Comparison of ENCODE assay signal across 1 cellular context in the genomic region with DNA sequence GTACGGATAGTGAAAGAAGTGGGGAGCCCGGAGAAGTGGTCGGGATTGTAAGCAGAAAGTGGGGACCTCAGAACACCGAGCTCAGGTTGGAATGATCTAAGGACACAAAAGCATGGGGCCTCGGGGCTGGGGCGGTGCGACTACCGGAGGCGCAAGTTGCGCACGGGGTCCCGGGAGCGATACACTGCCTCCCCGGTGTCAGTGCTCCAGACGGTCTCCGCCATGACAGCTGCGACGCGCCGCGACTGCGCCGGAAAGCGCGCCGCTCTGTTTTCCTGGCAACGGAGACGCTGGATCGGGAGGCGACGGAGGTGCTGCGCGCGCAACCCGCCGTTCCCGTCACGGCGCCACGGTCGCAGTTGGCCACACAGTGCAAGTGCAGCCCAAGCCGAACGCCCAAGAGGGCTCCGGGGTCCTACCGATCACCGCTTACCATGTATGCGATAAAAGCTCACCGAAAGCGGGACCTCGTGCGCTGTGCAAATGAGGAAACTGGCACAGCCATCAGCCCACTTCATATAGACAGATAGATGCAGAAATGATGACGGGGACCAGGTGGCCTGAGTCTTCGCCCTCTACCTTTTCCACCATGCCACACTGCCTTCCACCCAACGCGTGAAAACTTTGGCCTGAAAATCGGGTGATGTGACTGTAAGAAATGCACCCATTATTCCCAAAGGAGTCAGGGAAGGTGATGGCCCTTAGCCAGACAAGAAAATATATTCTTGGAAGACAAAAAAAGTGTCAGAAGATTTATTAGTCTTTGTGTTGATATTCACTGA.
TF ChIP-seq lines count a peak whose summit lies in the region.

A gene (minus strand): TSS at position 249 of the 782 bp plus-strand sequence. CDS start 25 bp downstream, at position 224.

TF ChIP-seq in K562, 482 proteins besides CTCF, POLR2A, EP300 and RAD21 (continued from another document and continues in another):
- TF ChIP-seq, protein P1, sequence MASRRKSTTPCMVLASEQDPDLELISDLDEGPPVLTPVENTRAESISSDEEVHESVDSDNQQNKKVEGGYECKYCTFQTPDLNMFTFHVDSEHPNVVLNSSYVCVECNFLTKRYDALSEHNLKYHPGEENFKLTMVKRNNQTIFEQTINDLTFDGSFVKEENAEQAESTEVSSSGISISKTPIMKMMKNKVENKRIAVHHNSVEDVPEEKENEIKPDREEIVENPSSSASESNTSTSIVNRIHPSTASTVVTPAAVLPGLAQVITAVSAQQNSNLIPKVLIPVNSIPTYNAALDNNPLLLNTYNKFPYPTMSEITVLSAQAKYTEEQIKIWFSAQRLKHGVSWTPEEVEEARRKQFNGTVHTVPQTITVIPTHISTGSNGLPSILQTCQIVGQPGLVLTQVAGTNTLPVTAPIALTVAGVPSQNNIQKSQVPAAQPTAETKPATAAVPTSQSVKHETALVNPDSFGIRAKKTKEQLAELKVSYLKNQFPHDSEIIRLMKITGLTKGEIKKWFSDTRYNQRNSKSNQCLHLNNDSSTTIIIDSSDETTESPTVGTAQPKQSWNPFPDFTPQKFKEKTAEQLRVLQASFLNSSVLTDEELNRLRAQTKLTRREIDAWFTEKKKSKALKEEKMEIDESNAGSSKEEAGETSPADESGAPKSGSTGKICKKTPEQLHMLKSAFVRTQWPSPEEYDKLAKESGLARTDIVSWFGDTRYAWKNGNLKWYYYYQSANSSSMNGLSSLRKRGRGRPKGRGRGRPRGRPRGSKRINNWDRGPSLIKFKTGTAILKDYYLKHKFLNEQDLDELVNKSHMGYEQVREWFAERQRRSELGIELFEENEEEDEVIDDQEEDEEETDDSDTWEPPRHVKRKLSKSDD (conservative IDR thresholded peaks at IDR 0.05; ENCODE audit: low read length), result no peak
- TF ChIP-seq HNRNPK (IDR thresholded peaks at IDR 0.05; ENCODE audit: low read depth, low read length, poor library complexity, severe bottlenecking), result no peak
- TF ChIP-seq SIRT6 (IDR thresholded peaks at IDR 0.05; ENCODE audit: low read depth, low read length), result no peak
- TF ChIP-seq, protein P2, sequence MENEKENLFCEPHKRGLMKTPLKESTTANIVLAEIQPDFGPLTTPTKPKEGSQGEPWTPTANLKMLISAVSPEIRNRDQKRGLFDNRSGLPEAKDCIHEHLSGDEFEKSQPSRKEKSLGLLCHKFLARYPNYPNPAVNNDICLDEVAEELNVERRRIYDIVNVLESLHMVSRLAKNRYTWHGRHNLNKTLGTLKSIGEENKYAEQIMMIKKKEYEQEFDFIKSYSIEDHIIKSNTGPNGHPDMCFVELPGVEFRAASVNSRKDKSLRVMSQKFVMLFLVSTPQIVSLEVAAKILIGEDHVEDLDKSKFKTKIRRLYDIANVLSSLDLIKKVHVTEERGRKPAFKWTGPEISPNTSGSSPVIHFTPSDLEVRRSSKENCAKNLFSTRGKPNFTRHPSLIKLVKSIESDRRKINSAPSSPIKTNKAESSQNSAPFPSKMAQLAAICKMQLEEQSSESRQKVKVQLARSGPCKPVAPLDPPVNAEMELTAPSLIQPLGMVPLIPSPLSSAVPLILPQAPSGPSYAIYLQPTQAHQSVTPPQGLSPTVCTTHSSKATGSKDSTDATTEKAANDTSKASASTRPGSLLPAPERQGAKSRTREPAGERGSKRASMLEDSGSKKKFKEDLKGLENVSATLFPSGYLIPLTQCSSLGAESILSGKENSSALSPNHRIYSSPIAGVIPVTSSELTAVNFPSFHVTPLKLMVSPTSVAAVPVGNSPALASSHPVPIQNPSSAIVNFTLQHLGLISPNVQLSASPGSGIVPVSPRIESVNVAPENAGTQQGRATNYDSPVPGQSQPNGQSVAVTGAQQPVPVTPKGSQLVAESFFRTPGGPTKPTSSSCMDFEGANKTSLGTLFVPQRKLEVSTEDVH (IDR thresholded peaks at IDR 0.05; ENCODE audit: low read depth, partially characterized antibody), result no peak
- TF ChIP-seq, protein P3, sequence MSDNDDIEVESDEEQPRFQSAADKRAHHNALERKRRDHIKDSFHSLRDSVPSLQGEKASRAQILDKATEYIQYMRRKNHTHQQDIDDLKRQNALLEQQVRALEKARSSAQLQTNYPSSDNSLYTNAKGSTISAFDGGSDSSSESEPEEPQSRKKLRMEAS (CRISPR knock-in tag; IDR thresholded peaks at IDR 0.05), result peak; percentile 89
- TF ChIP-seq PHF20 (IDR thresholded peaks at IDR 0.05; ENCODE audit: partially characterized antibody), result peak; percentile 92
- no peak for TF ChIP-seq TAF15 (IDR thresholded peaks at IDR 0.05; ENCODE audit: low read depth, low read length)
- TF ChIP-seq PPARD (CRISPR knock-in tag; IDR thresholded peaks at IDR 0.05), result no peak
- TF ChIP-seq KDM5B (IDR thresholded peaks at IDR 0.05; ENCODE audit: insufficient replicate concordance, low read depth, low read length), result peak; percentile 84
- peak; percentile 78 for TF ChIP-seq HCFC1 (IDR thresholded peaks at IDR 0.05; ENCODE audit: low read depth, low read length)
- TF ChIP-seq ZNF217 (CRISPR knock-in tag; IDR thresholded peaks at IDR 0.05), result no peak
- TF ChIP-seq CREBBP (IDR thresholded peaks at IDR 0.05; ENCODE audit: low read depth, low read length), result no peak
- peak; percentile 91 for TF ChIP-seq RFX1 (IDR thresholded peaks at IDR 0.05)
- TF ChIP-seq ZFX (CRISPR knock-in tag; IDR thresholded peaks at IDR 0.05), result peak; percentile 71
- TF ChIP-seq CEBPG (CRISPR knock-in tag; IDR thresholded peaks at IDR 0.05), result no peak
- TF ChIP-seq CEBPG (tag; conservative IDR thresholded peaks at IDR 0.05 in 1 of 2, IDR thresholded peaks at IDR 0.05 in 1 of 2), result no peak
- 0 out of 2 replicates have a peak, but pooled peaks have one; percentile 31 for TF ChIP-seq BMI1 (IDR thresholded peaks at IDR 0.05; ENCODE audit: low read length)
- TF ChIP-seq, protein P4, sequence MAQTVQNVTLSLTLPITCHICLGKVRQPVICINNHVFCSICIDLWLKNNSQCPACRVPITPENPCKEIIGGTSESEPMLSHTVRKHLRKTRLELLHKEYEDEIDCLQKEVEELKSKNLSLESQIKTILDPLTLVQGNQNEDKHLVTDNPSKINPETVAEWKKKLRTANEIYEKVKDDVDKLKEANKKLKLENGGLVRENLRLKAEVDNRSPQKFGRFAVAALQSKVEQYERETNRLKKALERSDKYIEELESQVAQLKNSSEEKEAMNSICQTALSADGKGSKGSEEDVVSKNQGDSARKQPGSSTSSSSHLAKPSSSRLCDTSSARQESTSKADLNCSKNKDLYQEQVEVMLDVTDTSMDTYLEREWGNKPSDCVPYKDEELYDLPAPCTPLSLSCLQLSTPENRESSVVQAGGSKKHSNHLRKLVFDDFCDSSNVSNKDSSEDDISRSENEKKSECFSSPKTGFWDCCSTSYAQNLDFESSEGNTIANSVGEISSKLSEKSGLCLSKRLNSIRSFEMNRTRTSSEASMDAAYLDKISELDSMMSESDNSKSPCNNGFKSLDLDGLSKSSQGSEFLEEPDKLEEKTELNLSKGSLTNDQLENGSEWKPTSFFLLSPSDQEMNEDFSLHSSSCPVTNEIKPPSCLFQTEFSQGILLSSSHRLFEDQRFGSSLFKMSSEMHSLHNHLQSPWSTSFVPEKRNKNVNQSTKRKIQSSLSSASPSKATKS (CRISPR knock-in tag; IDR thresholded peaks at IDR 0.05), result no peak
- 0 out of 2 replicates have a peak, but pooled peaks have one; percentile 28 for TF ChIP-seq ELF2 (CRISPR knock-in tag; IDR thresholded peaks at IDR 0.05)
- peak; percentile 90 for TF ChIP-seq HMGN3 (IDR thresholded peaks at IDR 0.05; ENCODE audit: borderline replicate concordance, extremely low read depth, insufficient read length, low read depth, low read length)
- no peak for TF ChIP-seq GATAD2A (IDR thresholded peaks at IDR 0.05)
- peak; percentile 96 for TF ChIP-seq L3MBTL2 (IDR thresholded peaks at IDR 0.05)
- TF ChIP-seq ZNF134 (CRISPR knock-in tag; conservative IDR thresholded peaks at IDR 0.05), result no peak
- TF ChIP-seq BRF1 (IDR thresholded peaks at IDR 0.05; ENCODE audit: borderline replicate concordance, extremely low read depth, insufficient read length), result no peak
- peak; percentile 56; the same call in 1 of the 2 replicates for TF ChIP-seq FOXP1 (CRISPR knock-in tag; IDR thresholded peaks at IDR 0.05)
- TF ChIP-seq ZNF140 (CRISPR knock-in tag; IDR thresholded peaks at IDR 0.05), result no peak
- no peak for TF ChIP-seq ZNF143 (CRISPR knock-in tag; IDR thresholded peaks at IDR 0.05)
- TF ChIP-seq, protein P5, sequence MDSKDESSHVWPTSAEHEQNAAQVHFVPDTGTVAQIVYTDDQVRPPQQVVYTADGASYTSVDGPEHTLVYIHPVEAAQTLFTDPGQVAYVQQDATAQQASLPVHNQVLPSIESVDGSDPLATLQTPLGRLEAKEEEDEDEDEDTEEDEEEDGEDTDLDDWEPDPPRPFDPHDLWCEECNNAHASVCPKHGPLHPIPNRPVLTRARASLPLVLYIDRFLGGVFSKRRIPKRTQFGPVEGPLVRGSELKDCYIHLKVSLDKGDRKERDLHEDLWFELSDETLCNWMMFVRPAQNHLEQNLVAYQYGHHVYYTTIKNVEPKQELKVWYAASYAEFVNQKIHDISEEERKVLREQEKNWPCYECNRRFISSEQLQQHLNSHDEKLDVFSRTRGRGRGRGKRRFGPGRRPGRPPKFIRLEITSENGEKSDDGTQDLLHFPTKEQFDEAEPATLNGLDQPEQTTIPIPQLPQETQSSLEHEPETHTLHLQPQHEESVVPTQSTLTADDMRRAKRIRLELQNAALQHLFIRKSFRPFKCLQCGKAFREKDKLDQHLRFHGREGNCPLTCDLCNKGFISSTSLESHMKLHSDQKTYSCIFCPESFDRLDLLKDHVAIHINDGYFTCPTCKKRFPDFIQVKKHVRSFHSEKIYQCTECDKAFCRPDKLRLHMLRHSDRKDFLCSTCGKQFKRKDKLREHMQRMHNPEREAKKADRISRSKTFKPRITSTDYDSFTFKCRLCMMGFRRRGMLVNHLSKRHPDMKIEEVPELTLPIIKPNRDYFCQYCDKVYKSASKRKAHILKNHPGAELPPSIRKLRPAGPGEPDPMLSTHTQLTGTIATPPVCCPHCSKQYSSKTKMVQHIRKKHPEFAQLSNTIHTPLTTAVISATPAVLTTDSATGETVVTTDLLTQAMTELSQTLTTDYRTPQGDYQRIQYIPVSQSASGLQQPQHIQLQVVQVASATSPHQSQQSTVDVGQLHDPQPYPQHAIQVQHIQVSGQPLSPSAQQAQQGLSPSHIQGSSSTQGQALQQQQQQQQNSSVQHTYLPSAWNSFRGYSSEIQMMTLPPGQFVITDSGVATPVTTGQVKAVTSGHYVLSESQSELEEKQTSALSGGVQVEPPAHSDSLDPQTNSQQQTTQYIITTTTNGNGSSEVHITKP (IDR thresholded peaks at IDR 0.05; ENCODE audit: partially characterized antibody), result peak; percentile 40
- TF ChIP-seq, protein P6, sequence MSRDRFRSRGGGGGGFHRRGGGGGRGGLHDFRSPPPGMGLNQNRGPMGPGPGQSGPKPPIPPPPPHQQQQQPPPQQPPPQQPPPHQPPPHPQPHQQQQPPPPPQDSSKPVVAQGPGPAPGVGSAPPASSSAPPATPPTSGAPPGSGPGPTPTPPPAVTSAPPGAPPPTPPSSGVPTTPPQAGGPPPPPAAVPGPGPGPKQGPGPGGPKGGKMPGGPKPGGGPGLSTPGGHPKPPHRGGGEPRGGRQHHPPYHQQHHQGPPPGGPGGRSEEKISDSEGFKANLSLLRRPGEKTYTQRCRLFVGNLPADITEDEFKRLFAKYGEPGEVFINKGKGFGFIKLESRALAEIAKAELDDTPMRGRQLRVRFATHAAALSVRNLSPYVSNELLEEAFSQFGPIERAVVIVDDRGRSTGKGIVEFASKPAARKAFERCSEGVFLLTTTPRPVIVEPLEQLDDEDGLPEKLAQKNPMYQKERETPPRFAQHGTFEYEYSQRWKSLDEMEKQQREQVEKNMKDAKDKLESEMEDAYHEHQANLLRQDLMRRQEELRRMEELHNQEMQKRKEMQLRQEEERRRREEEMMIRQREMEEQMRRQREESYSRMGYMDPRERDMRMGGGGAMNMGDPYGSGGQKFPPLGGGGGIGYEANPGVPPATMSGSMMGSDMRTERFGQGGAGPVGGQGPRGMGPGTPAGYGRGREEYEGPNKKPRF (IDR thresholded peaks at IDR 0.05; ENCODE audit: low read depth, low read length), result no peak
- TF ChIP-seq, protein P7, sequence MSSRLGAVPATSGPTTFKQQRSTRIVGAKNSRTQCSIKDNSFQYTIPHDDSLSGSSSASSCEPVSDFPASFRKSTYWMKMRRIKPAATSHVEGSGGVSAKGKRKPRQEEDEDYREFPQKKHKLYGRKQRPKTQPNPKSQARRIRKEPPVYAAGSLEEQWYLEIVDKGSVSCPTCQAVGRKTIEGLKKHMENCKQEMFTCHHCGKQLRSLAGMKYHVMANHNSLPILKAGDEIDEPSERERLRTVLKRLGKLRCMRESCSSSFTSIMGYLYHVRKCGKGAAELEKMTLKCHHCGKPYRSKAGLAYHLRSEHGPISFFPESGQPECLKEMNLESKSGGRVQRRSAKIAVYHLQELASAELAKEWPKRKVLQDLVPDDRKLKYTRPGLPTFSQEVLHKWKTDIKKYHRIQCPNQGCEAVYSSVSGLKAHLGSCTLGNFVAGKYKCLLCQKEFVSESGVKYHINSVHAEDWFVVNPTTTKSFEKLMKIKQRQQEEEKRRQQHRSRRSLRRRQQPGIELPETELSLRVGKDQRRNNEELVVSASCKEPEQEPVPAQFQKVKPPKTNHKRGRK (tag; IDR thresholded peaks at IDR 0.05), result no peak
- TF ChIP-seq, protein P8, sequence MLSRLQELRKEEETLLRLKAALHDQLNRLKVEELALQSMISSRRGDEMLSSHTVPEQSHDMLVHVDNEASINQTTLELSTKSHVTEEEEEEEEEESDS (CRISPR knock-in tag; IDR thresholded peaks at IDR 0.05), result no peak
- TF ChIP-seq NBN (IDR thresholded peaks at IDR 0.05; ENCODE audit: low read depth), result no peak
- TF ChIP-seq, protein P9, sequence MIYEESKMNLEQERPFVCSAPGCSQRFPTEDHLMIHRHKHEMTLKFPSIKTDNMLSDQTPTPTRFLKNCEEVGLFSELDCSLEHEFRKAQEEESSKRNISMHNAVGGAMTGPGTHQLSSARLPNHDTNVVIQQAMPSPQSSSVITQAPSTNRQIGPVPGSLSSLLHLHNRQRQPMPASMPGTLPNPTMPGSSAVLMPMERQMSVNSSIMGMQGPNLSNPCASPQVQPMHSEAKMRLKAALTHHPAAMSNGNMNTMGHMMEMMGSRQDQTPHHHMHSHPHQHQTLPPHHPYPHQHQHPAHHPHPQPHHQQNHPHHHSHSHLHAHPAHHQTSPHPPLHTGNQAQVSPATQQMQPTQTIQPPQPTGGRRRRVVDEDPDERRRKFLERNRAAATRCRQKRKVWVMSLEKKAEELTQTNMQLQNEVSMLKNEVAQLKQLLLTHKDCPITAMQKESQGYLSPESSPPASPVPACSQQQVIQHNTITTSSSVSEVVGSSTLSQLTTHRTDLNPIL (CRISPR knock-in tag; IDR thresholded peaks at IDR 0.05), result no peak
